ENCODE assay signal across 8 cellular contexts in the genomic region with DNA sequence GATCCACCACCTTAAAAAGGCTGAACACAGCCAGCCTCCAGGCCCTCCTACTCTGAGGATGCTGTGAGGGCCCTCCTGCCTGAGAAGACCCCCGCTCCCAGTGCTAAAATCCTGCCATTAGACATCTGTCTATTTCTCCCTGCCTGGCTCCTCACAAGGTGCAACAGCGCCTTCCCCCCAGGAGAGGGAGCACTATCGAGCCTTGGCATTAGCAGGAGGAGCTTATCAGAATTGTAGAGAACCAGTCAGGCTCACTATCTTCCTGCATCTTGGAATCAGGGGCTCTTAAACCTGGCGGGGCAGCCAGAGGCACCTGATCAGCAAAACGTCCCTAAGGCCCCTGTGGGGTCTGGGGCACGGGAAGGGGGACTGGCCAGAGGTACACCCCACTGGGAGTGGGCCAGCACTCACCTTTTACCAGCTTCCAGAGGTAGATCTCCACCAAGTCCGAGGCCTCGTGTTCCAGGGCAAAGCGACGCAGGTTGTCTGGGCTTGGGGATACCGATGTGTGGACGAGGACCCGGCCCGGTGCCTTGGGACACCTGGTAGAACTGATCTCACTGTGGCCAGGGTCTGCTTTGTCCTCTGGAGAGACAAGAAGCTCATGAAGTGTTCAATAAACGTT. TPM values are rescaled to one million over a fixed set of nuclear protein-coding genes. Genes with fewer than 3 reads are reported as not detected.
DNase-seq lines count a peak whose midpoint lies in the region; ATAC-seq and TF ChIP-seq lines count a peak whose summit lies in the region.

No MANE protein-coding gene starts in this region.

- peaks cover 3 to 5% (median 4%) of the 10 kb centered on the region in 5 donors for H3K27me3 Mint-ChIP-seq in naive thymus-derived CD8-positive, alpha-beta T cell

- peaks cover 5% of the 10 kb centered on the region for H3K4me1 ChIP-seq in OCI-LY3 (ENCODE audit: low read length)

- no peaks in the 10 kb centered on the region for H3K79me2 ChIP-seq in OCI-LY3 (ENCODE audit: low read length)

- POLR2A ChIA-PET in naive thymus-derived CD8-positive, alpha-beta T cell (lab: Charles Lee), result no interaction called here

- no peaks in the 10 kb centered on the region for H3K27me3 ChIP-seq in OCI-LY3 (ENCODE audit: low read depth, low read length)

- peak overlapping the region; percentile 91 for H2AFZ ChIP-seq in OCI-LY3 (ENCODE audit: low read depth, low read length)

- H3K36me3 Mint-ChIP-seq in naive thymus-derived CD8-positive, alpha-beta T cell, result no peaks in the 10 kb centered on the region

- ATAC-seq in naive thymus-derived CD8-positive, alpha-beta T cell, result peak; percentile 68 to 76
- ATAC-seq in HG02938 (IDR thresholded peaks at IDR 0.05; ENCODE audit: unreplicated experiment), result no peak

- H3K4me2 ChIP-seq in OCI-LY3 (ENCODE audit: low read length), result peak overlapping the region; percentile 35

- no peaks in the 10 kb centered on the region for H4K20me1 ChIP-seq in OCI-LY3 (ENCODE audit: insufficient read depth, low read length)

- no peak overlapping the region for H3K27ac ChIP-seq in OCI-LY3 (ENCODE audit: low read length)

- H3K9me3 Mint-ChIP-seq in naive thymus-derived CD8-positive, alpha-beta T cell, result no peaks in the 10 kb centered on the region

- H3K9me3 ChIP-seq in OCI-LY3 (ENCODE audit: insufficient read depth, low read length), result no peaks in the 10 kb centered on the region

- H3K4me3 Mint-ChIP-seq in naive thymus-derived CD8-positive, alpha-beta T cell, result no peak overlapping the region

- H3K9ac ChIP-seq in OCI-LY3 (ENCODE audit: low read length), result no peak overlapping the region

- no peaks in the 10 kb centered on the region for H3K36me3 ChIP-seq in OCI-LY3 (replicated peaks; ENCODE audit: low read depth, low read length)

- peak overlapping the region in 1 of 10 donors; percentile 60 for H3K27ac Mint-ChIP-seq in naive thymus-derived CD8-positive, alpha-beta T cell

- DNase-seq in EL (peak; percentile 76), HS-5 (ENCODE audit: low read depth) (peak; percentile 20), epithelial cell of proximal tubule (ENCODE audit: low read depth) (no peak), stromal cell of bone marrow (ENCODE audit: low read depth) (peak; percentile 49)
- peak; percentile 77 for DNase-seq in activated CD8-positive, alpha-beta memory T cell treated with anti-CD3 and anti-CD28 coated beads, Interleukin-2, amount 50 U/mL, for 48 hours
- peak; percentile 12 to 74 (median 46) for DNase-seq in naive thymus-derived CD8-positive, alpha-beta T cell

- H3K4me1 Mint-ChIP-seq in naive thymus-derived CD8-positive, alpha-beta T cell, result peaks cover 0 to 2% (median 1%) of the 10 kb centered on the region in 4 donors

- TF ChIP-seq CTCF in OCI-LY3 (IDR thresholded peaks at IDR 0.05; ENCODE audit: low read depth, low read length), result peak; percentile 93
- peak; percentile 97 for TF ChIP-seq CTCF in epithelial cell of proximal tubule (conservative IDR thresholded peaks at IDR 0.05; ENCODE audit: low read depth, low read length)

- H3K4me3 ChIP-seq in OCI-LY3 (ENCODE audit: low read length) (no peak overlapping the region; the same call in 1 of the 2 replicates), epithelial cell of proximal tubule (ENCODE audit: low read depth, low read length) (no peak overlapping the region)

RNA-seq across cellular contexts. Expression of gene CHRDL2, which starts 28.7 kb away (rescaled TPM):
- total RNA-seq in epithelial cell of proximal tubule, result not detected in 2 replicates
- total RNA-seq in naive thymus-derived CD8-positive, alpha-beta T cell, result not detected
- not detected for polyA plus RNA-seq in naive thymus-derived CD8-positive, alpha-beta T cell

RNA-seq across cellular contexts. Expression of gene RNF169, which starts 46.2 kb away (rescaled TPM):
- total RNA-seq in epithelial cell of proximal tubule, result 10.3 and 11.7 TPM in 2 replicates
- 10 to 100 TPM; 22.7 to 24.2 TPM for total RNA-seq in naive thymus-derived CD8-positive, alpha-beta T cell
- polyA plus RNA-seq in naive thymus-derived CD8-positive, alpha-beta T cell, result 1 to 10 TPM in 2 of 3 donors, under 1 TPM in 1; 0.51 to 2.2 (median 1.4) TPM
